Comparison of ENCODE assay signal across 1 cellular context in genomic region chr4:170875868-170876267, GRCh38.
TF ChIP-seq lines count a peak whose summit lies in the region.

No MANE protein-coding gene starts in this region.

TF ChIP-seq in GM12878, 131 proteins besides CTCF, POLR2A, EP300 and RAD21:
- no peak for TF ChIP-seq MLLT1 (IDR thresholded peaks at IDR 0.05)
- no peak for TF ChIP-seq ZBTB40 (IDR thresholded peaks at IDR 0.05; ENCODE audit: borderline replicate concordance)
- TF ChIP-seq ZNF687 (IDR thresholded peaks at IDR 0.05), result no peak
- TF ChIP-seq TCF12 (IDR thresholded peaks at IDR 0.05; ENCODE audit: low read depth, low read length), result no peak
- TF ChIP-seq ZSCAN29 (IDR thresholded peaks at IDR 0.05), result no peak
- no peak for TF ChIP-seq USF1 (IDR thresholded peaks at IDR 0.05; ENCODE audit: borderline replicate concordance, extremely low read length, insufficient read depth, low read depth, low read length)
- no peak for TF ChIP-seq IRF5 (IDR thresholded peaks at IDR 0.05; ENCODE audit: borderline replicate concordance)
- TF ChIP-seq NKRF (conservative IDR thresholded peaks at IDR 0.05), result no peak
- TF ChIP-seq PBX3 (IDR thresholded peaks at IDR 0.05; ENCODE audit: insufficient replicate concordance, low read depth, low read length), result no peak
- TF ChIP-seq NFIC (IDR thresholded peaks at IDR 0.05; ENCODE audit: low read depth, low read length), result no peak
- no peak for TF ChIP-seq ZNF24 (IDR thresholded peaks at IDR 0.05)
- no peak for TF ChIP-seq CBX3 (IDR thresholded peaks at IDR 0.05; ENCODE audit: borderline replicate concordance, low read depth)
- no peak for TF ChIP-seq CHD1 (IDR thresholded peaks at IDR 0.05; ENCODE audit: low read depth, low read length)
- TF ChIP-seq RAD51 (IDR thresholded peaks at IDR 0.05), result no peak
- no peak for TF ChIP-seq IKZF1 (conservative IDR thresholded peaks at IDR 0.05)
- TF ChIP-seq GATAD2B (conservative IDR thresholded peaks at IDR 0.05; ENCODE audit: low read depth), result no peak
- no peak for TF ChIP-seq USF2 (IDR thresholded peaks at IDR 0.05; ENCODE audit: borderline replicate concordance, low read depth, low read length)
- TF ChIP-seq FOXK2 (IDR thresholded peaks at IDR 0.05), result no peak
